ENCODE assay signal across 15 cellular contexts in genomic region chrX:150032742-150033141, GRCh38.
DNase-seq lines count a peak whose midpoint lies in the region; ATAC-seq and TF ChIP-seq lines count a peak whose summit lies in the region.
"Had no signal": no experiment of that assay in that cellular context is flagged by ENCODE, and none has a peak within 500 bp of the region (broad histone marks: within the 10 kb centered on the region; RNA-seq: fewer than 3 reads in every experiment).

No MANE protein-coding gene starts in this region.

- H3K9me3 ChIP-seq in GM23248 (ENCODE audit: low read depth) (no peaks in the 10 kb centered on the region), psoas muscle (no peaks in the 10 kb centered on the region)
- H3K9me3 ChIP-seq: Caco-2, thoracic aorta had no signal

- peak overlapping the region; percentile 57 for H3K9ac ChIP-seq in GM23248

- WGBS in GM23248 (ENCODE audit: low coverage in 1 of 2, low lambda C conversion rate in 2 of 2, missing lambda C conversion rate in 2 of 2), 2 experiments, result 3 to 4% methylated on average over 3 of the region's 3 CpGs
- WGBS in psoas muscle, 3 donors, result 54 to 68% (median 57%) methylated on average over 3 of the region's 3 CpGs

- H3K4me1 ChIP-seq in GM23248 (ENCODE audit: insufficient read depth) (peaks cover 35% of the 10 kb centered on the region), psoas muscle (no peaks in the 10 kb centered on the region)
- H3K4me1 ChIP-seq: Caco-2 had no signal

- peak overlapping the region; percentile 79 for H3K27ac ChIP-seq in GM23248
- H3K27ac ChIP-seq in psoas muscle, result no peak overlapping the region
- H3K27ac ChIP-seq: thoracic aorta had no signal

- H4K20me1 ChIP-seq in GM23248 (ENCODE audit: insufficient read depth), result no peaks in the 10 kb centered on the region

- peak overlapping the region; percentile 70 for H3K4me2 ChIP-seq in GM23248 (ENCODE audit: unreplicated experiment)

- H3K36me3 ChIP-seq in GM23248 (ENCODE audit: low read depth) (no peaks in the 10 kb centered on the region), psoas muscle (ENCODE audit: insufficient read depth in 1 of 2, low read depth in 1 of 2) (no peaks in the 10 kb centered on the region)
- H3K36me3 ChIP-seq: thoracic aorta had no signal

- TF ChIP-seq CTCF in AG09309 (IDR thresholded peaks at IDR 0.05; ENCODE audit: control insufficient read depth, insufficient read depth, low read depth, low read length, missing control alignments), result no peak
- no peak for TF ChIP-seq CTCF in psoas muscle (IDR thresholded peaks at IDR 0.05)

- no peaks in the 10 kb centered on the region for H3K9me2 ChIP-seq in GM23248 (ENCODE audit: insufficient read depth)

- DNase-seq in AG09309 (ENCODE audit: low read depth), result peak; percentile 38
- DNase-seq in GM23248, result peak; percentile 87
- DNase-seq in RPMI7951 (ENCODE audit: low read depth), result peak; percentile 92
- DNase-seq in foreskin melanocyte, result peak; percentile 72
- no peak for DNase-seq in psoas muscle
- no peak for DNase-seq in AML-193 (lab: John Stamatoyannopoulos, UW)
- no peak for DNase-seq in central memory CD4-positive, alpha-beta T cell
- no peak for DNase-seq in NCI-H1436 treated with DMSO at 0.1 percent for 48 hours (lab: John Stamatoyannopoulos, UW)
- DNase-seq: activated CD4-positive, alpha-beta T cell treated with anti-CD3 and anti-CD28 coated beads for 48 hours; Caco-2; left cardiac atrium; MV-4-11; nucleus accumbens had no signal

- H3K27me3 ChIP-seq in GM23248 (replicated peaks; ENCODE audit: insufficient read depth) (no peaks in the 10 kb centered on the region), psoas muscle (ENCODE audit: insufficient read depth in 3 of 3, low read length in 2 of 3) (no peaks in the 10 kb centered on the region)

- no peaks in the 10 kb centered on the region for H3K79me2 ChIP-seq in GM23248 (ENCODE audit: insufficient read depth)

- in situ Hi-C loops in GM23248 (cut with MboI), result no loop called here

- no peak overlapping the region for H2AFZ ChIP-seq in GM23248

- intact Hi-C loops in psoas muscle (cut with DNase I), result no loop called here

- H3K4me3 ChIP-seq in AG09309 (ENCODE audit: control insufficient read depth, low read depth, low read length) (no peak overlapping the region), GM23248 (0 out of 2 replicates have a peak overlapping the region, but pooled peaks have one; percentile 27), psoas muscle (no peak overlapping the region)
- H3K4me3 ChIP-seq: thoracic aorta had no signal

- no peak for ATAC-seq in psoas muscle
- ATAC-seq: activated naive CD4-positive, alpha-beta T cell treated with anti-CD3 and anti-CD28 coated beads, Interleukin-2, amount 50 U/mL, for 72 hours had no signal

- peaks cover 30% of the 10 kb centered on the region for H3F3A ChIP-seq in GM23248 (ENCODE audit: insufficient read depth)

Comparison
In these comparisons a context has a peak if more than half of its experiments do, and no peak if none do; other contexts are left out.
1. DNase-seq: peak in AG09309 (single experiment), GM23248 (single experiment), RPMI7951 (single experiment) and foreskin melanocyte (single experiment); none in psoas muscle (0 of 2), AML-193 (0 of 2), central memory CD4-positive, alpha-beta T cell (single experiment) and NCI-H1436 treated with DMSO at 0.1 percent for 48 hours (single experiment).